8 cellular contexts compared by ENCODE assay signal in the genomic region with DNA sequence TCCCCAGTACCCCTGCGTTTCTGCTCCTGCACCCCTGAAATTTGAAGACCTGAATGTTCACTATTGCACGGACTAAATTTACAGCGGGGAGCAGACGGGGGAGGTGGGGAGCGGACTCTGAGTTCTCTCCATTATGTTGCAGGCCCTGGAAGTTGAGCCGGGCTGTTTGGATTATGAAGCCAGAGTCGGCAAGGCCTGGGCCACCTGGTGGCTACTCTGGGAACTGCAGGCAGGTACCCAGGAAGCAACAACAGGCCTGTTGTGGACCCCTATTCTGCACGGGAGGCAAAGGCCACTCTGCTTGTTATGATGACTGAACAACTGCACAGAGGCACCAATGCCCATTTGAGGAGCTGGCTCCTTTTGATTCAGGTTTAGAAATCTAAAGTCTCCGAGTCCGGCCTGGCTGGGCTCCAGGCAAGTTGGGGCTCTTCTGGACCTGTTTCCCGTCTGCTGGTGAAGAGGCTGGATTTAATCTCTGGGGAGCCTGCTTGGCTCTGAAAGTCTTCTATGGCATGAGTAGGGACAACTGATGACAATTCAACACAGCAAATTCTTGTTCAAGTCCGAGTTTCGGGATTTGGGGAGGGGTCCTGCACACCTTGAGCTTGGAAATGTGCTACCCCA. TPM values are rescaled to one million over a fixed set of nuclear protein-coding genes. Genes with fewer than 3 reads are reported as not detected.
DNase-seq lines count a peak whose midpoint lies in the region; ATAC-seq and TF ChIP-seq lines count a peak whose summit lies in the region.

No MANE protein-coding gene starts in this region.

- H3K4me1 Mint-ChIP-seq in naive thymus-derived CD4-positive, alpha-beta T cell: no peaks in the 10 kb centered on the region

- H3K4me3 ChIP-seq in BJ (ENCODE audit: low read depth, low read length): no peak overlapping the region
- no peak overlapping the region for H3K4me3 ChIP-seq in naive thymus-derived CD4-positive, alpha-beta T cell (ENCODE audit: low read length)

- no peaks in the 10 kb centered on the region for H3K36me3 Mint-ChIP-seq in naive thymus-derived CD4-positive, alpha-beta T cell

- DNase-seq in BJ (ENCODE audit: low read depth) (no peak), NCI-H345 treated with DMSO at 0.1 percent for 48 hours (lab: John Stamatoyannopoulos, UW; ENCODE audit: unreplicated experiment) (peak; percentile 47), erythroblast (lab: John Stamatoyannopoulos, UW) (peak; percentile 31 to 67)
- peak; percentile 96 for DNase-seq in activated CD8-positive, alpha-beta memory T cell treated with anti-CD3 and anti-CD28 coated beads, Interleukin-2, amount 50 U/mL, for 48 hours
- DNase-seq in naive thymus-derived CD4-positive, alpha-beta T cell: peak; percentile 23 to 72 (median 55)
- DNase-seq in stimulated activated CD8-positive, alpha-beta memory T cell treated with anti-CD3 and anti-CD28 coated beads, Interleukin-7, amount 100 ng/mL, for 4 hours (ENCODE audit: low read depth in 2 of 2): peak; percentile 27 to 33

- no peak for TF ChIP-seq POLR2A in erythroblast (IDR thresholded peaks at IDR 0.05; ENCODE audit: low read length)

- H3K27me3 ChIP-seq in BJ (ENCODE audit: control insufficient read depth, insufficient read depth, low read length): no peaks in the 10 kb centered on the region
- no peaks in the 10 kb centered on the region for H3K27me3 ChIP-seq in naive thymus-derived CD4-positive, alpha-beta T cell (ENCODE audit: control insufficient read depth in 2 of 2, insufficient read depth in 2 of 2, low read length in 2 of 2)

- H3K9me3 Mint-ChIP-seq in naive thymus-derived CD4-positive, alpha-beta T cell: no peaks in the 10 kb centered on the region

- H3K27me3 Mint-ChIP-seq in naive thymus-derived CD4-positive, alpha-beta T cell: peaks cover 17 to 35% (median 23%) of the 10 kb centered on the region in 5 donors

- H3K4me1 ChIP-seq in naive thymus-derived CD4-positive, alpha-beta T cell (ENCODE audit: control insufficient read depth in 2 of 2, insufficient read depth in 2 of 2, low read length in 2 of 2): no peaks in the 10 kb centered on the region

- CTCF ChIA-PET in BJ (lab: Yijun Ruan, JAX): interaction anchor here (0.8 to 2.8 kb wide), 6 partner anchors 10 to 249 kb away, joined by 3 to 16 read pairs (median 3); no protein-coding TSS in a partner anchor
- CTCF ChIA-PET in naive thymus-derived CD4-positive, alpha-beta T cell (lab: Charles Lee): no interaction called here

- ATAC-seq in GM19328 (IDR thresholded peaks at IDR 0.05; ENCODE audit: unreplicated experiment) (peak; percentile 53), GM19397 (IDR thresholded peaks at IDR 0.05; ENCODE audit: unreplicated experiment) (no peak)
- peak; percentile 78 for ATAC-seq in naive thymus-derived CD4-positive, alpha-beta T cell

- H3K27ac ChIP-seq in naive thymus-derived CD4-positive, alpha-beta T cell (ENCODE audit: low read depth, low read length): no peak overlapping the region

- H3K4me3 Mint-ChIP-seq in naive thymus-derived CD4-positive, alpha-beta T cell: no peak overlapping the region

- peak; percentile 99 for TF ChIP-seq CTCF in BJ (IDR thresholded peaks at IDR 0.05; ENCODE audit: insufficient read depth, low read depth, low read length)

- H3K9me3 ChIP-seq in naive thymus-derived CD4-positive, alpha-beta T cell (ENCODE audit: control insufficient read depth in 2 of 3, low read length in 3 of 3): no peaks in the 10 kb centered on the region

- intact Hi-C loops in naive thymus-derived CD4-positive, alpha-beta T cell (cut with micrococcal nuclease): loop anchor here (2.0 to 5.0 kb wide), 2 partner anchors 236 to 780 kb away; no protein-coding TSS in a partner anchor

- H3K36me3 ChIP-seq in BJ (ENCODE audit: control insufficient read depth, insufficient read depth, low read length): no peaks in the 10 kb centered on the region
- no peaks in the 10 kb centered on the region for H3K36me3 ChIP-seq in naive thymus-derived CD4-positive, alpha-beta T cell (ENCODE audit: control insufficient read depth in 2 of 3, insufficient read depth in 3 of 3, low read length in 3 of 3)

- POLR2A ChIA-PET in BJ (lab: Charles Lee): no interaction called here
- POLR2A ChIA-PET in naive thymus-derived CD4-positive, alpha-beta T cell (lab: Charles Lee): no interaction called here

- H3K27ac Mint-ChIP-seq in naive thymus-derived CD4-positive, alpha-beta T cell: no peak overlapping the region

RNA-seq across cellular contexts. Expression of a gene that starts 34.1 kb away (rescaled TPM):
- polyA plus RNA-seq in BJ (2011; rRNA removed): not detected in 2 replicates
- polyA minus RNA-seq in BJ (2011; rRNA and poly(A)+ RNA removed): not detected in 2 replicates
- not detected for total RNA-seq in naive thymus-derived CD4-positive, alpha-beta T cell
- polyA plus RNA-seq in naive thymus-derived CD4-positive, alpha-beta T cell: not detected
